Comparison of ENCODE assay signal across 9 cellular contexts in genomic region chr18:79525556-79526467, GRCh38.
DNase-seq lines count a peak whose midpoint lies in the region; ATAC-seq, FAIRE-seq and TF ChIP-seq lines count a peak whose summit lies in the region.
"Had no signal": no experiment of that assay in that cellular context is flagged by ENCODE, and none has a peak within 500 bp of the region (broad histone marks: within the 10 kb centered on the region; RNA-seq: fewer than 3 reads in every experiment).

No MANE protein-coding gene starts in this region.

- no peak for ATAC-seq in DND-41 (ENCODE audit: insufficient read depth, low read depth)
- ATAC-seq in psoas muscle: peak; percentile 61 to 82 (median 72)

- no peaks in the 10 kb centered on the region for H4K20me1 ChIP-seq in DND-41 (ENCODE audit: insufficient read depth, low read length)

- H3K27me3 ChIP-seq in DND-41 (ENCODE audit: insufficient read depth, low read length, poor library complexity) (no peaks in the 10 kb centered on the region), psoas muscle (ENCODE audit: insufficient read depth in 3 of 3, low read length in 2 of 3) (no peaks in the 10 kb centered on the region)

- no peak for FAIRE-seq in frontal cortex (lab: Jason Lieb, UNC)
- FAIRE-seq: islet of Langerhans had no signal

- H2AFZ ChIP-seq in DND-41 (ENCODE audit: low read depth, low read length): no peak overlapping the region

- POLR2A ChIA-PET in RWPE1 (lab: Yijun Ruan, JAX; ENCODE audit: low non-redundant PET): no interaction called here

- H3K4me3 ChIP-seq in DND-41 (ENCODE audit: low read depth in 1 of 2, low read length in 2 of 2) (no peak overlapping the region), psoas muscle (no peak overlapping the region)

- H3K4me2 ChIP-seq in DND-41 (ENCODE audit: insufficient read depth, low read length): no peak overlapping the region

- H3K9me3 ChIP-seq in DND-41 (ENCODE audit: insufficient read depth, low read length, severe bottlenecking) (no peaks in the 10 kb centered on the region), psoas muscle (no peaks in the 10 kb centered on the region)

- 39 to 52% (median 40%) methylated on average over 39 of the region's 39 CpGs for WGBS in psoas muscle, 3 donors

- no peak overlapping the region for H3K9ac ChIP-seq in DND-41 (ENCODE audit: low read depth, low read length)

- H3K4me1 ChIP-seq in DND-41 (ENCODE audit: insufficient read depth, low read length) (peaks cover 36% of the 10 kb centered on the region), psoas muscle (no peaks in the 10 kb centered on the region)

- H3K79me2 ChIP-seq in DND-41 (ENCODE audit: insufficient read depth, low read length): no peaks in the 10 kb centered on the region

- CTCF ChIA-PET in RWPE1 (lab: Yijun Ruan, JAX): interaction anchor here (0.7 to 0.9 kb wide), 2 partner anchors 138 to 234 kb away, joined by 3 read pairs; no protein-coding TSS in a partner anchor

- H3K36me3 ChIP-seq in DND-41 (ENCODE audit: insufficient read depth, low read length) (peaks cover 6% of the 10 kb centered on the region; the same call in 1 of the 2 replicates), psoas muscle (ENCODE audit: insufficient read depth in 1 of 2, low read depth in 1 of 2) (peaks cover 0 to 20% of the 10 kb centered on the region in 2 donors)

- intact Hi-C loops in psoas muscle (cut with DNase I): loop anchor here in 1 of 2 donors (5.0 kb wide), 1 partner anchor 116 kb away; no protein-coding TSS in a partner anchor

- TF ChIP-seq CTCF in DND-41 (IDR thresholded peaks at IDR 0.05; ENCODE audit: borderline replicate concordance, extremely low read depth, low read length, poor library complexity, severe bottlenecking) (no peak), RWPE1 (conservative IDR thresholded peaks at IDR 0.05; ENCODE audit: low read depth) (no peak), psoas muscle (IDR thresholded peaks at IDR 0.05) (no peak)

- DNase-seq in DND-41 (no peak), RWPE1 (ENCODE audit: low spot score) (peak; percentile 57), frontal cortex (ENCODE audit: low spot score in 2 of 2) (peak; percentile 67 to 76), psoas muscle (peak; percentile 56 to 81), AML-193 (lab: John Stamatoyannopoulos, UW) (no peak), NOMO-1 treated with dmso at 0.1 percent for 144 hours (lab: John Stamatoyannopoulos, UW; ENCODE audit: unreplicated experiment) (no peak), activated gamma-delta T cell (lab: John Stamatoyannopoulos, UW) (no peak), NCI-H1092 treated with DMSO at 0.1 percent for 48 hours (lab: John Stamatoyannopoulos, UW) (no peak)

- H3K27ac ChIP-seq in DND-41 (ENCODE audit: low read length) (peak overlapping the region; percentile 19; the same call in 1 of the 2 replicates), RWPE1 (peak overlapping the region; percentile 78), psoas muscle (no peak overlapping the region)

Comparison
In these comparisons a context has a peak if more than half of its experiments do, and no peak if none do; other contexts are left out.
1. DNase-seq: peak in RWPE1 (single experiment), frontal cortex (2 of 2) and psoas muscle (2 of 2); none in DND-41 (single experiment), AML-193 (0 of 2), NOMO-1 treated with dmso at 0.1 percent for 144 hours (single experiment), activated gamma-delta T cell (single experiment) and NCI-H1092 treated with DMSO at 0.1 percent for 48 hours (single experiment).